In genomic region chr9:131862261-131862660, GRCh38 we compare ENCODE assay signal across 17 cellular contexts.
A peak's percentile ranks its signal among the peaks of the same experiment; 100 is the strongest.
DNase-seq lines count a peak whose midpoint lies in the region; FAIRE-seq and TF ChIP-seq lines count a peak whose summit lies in the region.
"Had no signal": no experiment of that assay in that cellular context is flagged by ENCODE, and none has a peak within 500 bp of the region (broad histone marks: within the 10 kb centered on the region; RNA-seq: fewer than 3 reads in every experiment).

No MANE protein-coding gene starts in this region.

- H3K9ac ChIP-seq in BLaER1 (peak overlapping the region; percentile 75), kidney (ENCODE audit: low read length in 2 of 2) (no peak overlapping the region)
- H3K9ac ChIP-seq in BLaER1 treated with 17β-estradiol and CSF1 and Interleukin-3, amounts not matched to agents 10 nM and 100 nM: peak overlapping the region in 6 of 11 experiments; percentile 18 to 67 (median 33); a peak in 9 of 22 replicates
- H3K9ac ChIP-seq: GM23248 had no signal

- H3K4me1 ChIP-seq in BLaER1 (peaks cover 84% of the 10 kb centered on the region), kidney (ENCODE audit: control insufficient read depth in 1 of 2, insufficient read depth in 1 of 2, low read depth in 1 of 2, low read length in 2 of 2) (no peaks in the 10 kb centered on the region)
- H3K4me1 ChIP-seq in BLaER1 treated with 17β-estradiol and CSF1 and Interleukin-3, amounts not matched to agents 10 nM and 100 nM: peaks cover 26 to 79% (median 74%) of the 10 kb centered on the region in 10 experiments

- DNase-seq in kidney: peak; percentile 48
- DNase-seq in posterior vena cava (ENCODE audit: low spot score): peak; percentile 59
- no peak for DNase-seq in globus pallidus (ENCODE audit: low spot score)
- DNase-seq in SW 1271 (lab: John Stamatoyannopoulos, UW): no peak
- DNase-seq: Calu3; CD4-positive, alpha-beta T cell; CD8-positive, alpha-beta memory T cell; DND-41; GM23248; H7; HCEC 1CT had no signal

- intact Hi-C loops in kidney (cut with DNase I): no loop called here
- intact Hi-C loops in posterior vena cava (cut with DNase I): no loop called here

- no peaks in the 10 kb centered on the region for H3K27me3 ChIP-seq in BLaER1
- H3K27me3 ChIP-seq in BLaER1 treated with 17β-estradiol and CSF1 and Interleukin-3, amounts not matched to agents 10 nM and 100 nM: no peaks in the 10 kb centered on the region

- TF ChIP-seq CTCF in kidney (IDR thresholded peaks at IDR 0.05; ENCODE audit: borderline replicate concordance, extremely low read depth, insufficient read depth): no peak

- peaks cover 14% of the 10 kb centered on the region for H3K36me3 ChIP-seq in BLaER1
- peaks cover 8 to 22% (median 14%) of the 10 kb centered on the region in 11 experiments; a peak in 16 of 22 replicates for H3K36me3 ChIP-seq in BLaER1 treated with 17β-estradiol and CSF1 and Interleukin-3, amounts not matched to agents 10 nM and 100 nM
- H3K36me3 ChIP-seq in kidney (ENCODE audit: control insufficient read depth in 1 of 2, insufficient read depth in 2 of 2, low read length in 2 of 2): peaks cover 5% of the 10 kb centered on the region in 2 donors

- no peak for FAIRE-seq in kidney (lab: Jason Lieb, UNC)
- FAIRE-seq: G401.6, GM12892, GM19239, H1 had no signal

- H4K20me1 ChIP-seq in BLaER1: no peaks in the 10 kb centered on the region
- H4K20me1 ChIP-seq in BLaER1 treated with 17β-estradiol and CSF1 and Interleukin-3, amounts not matched to agents 10 nM and 100 nM: peaks cover 0 to 23% (median 0%) of the 10 kb centered on the region in 11 experiments; a peak in 2 of 22 replicates

- no peaks in the 10 kb centered on the region for H3K9me3 ChIP-seq in BLaER1
- no peaks in the 10 kb centered on the region for H3K9me3 ChIP-seq in BLaER1 treated with 17β-estradiol and CSF1 and Interleukin-3, amounts not matched to agents 10 nM and 100 nM (replicated peaks in 1 of 11)
- no peaks in the 10 kb centered on the region for H3K9me3 ChIP-seq in kidney (ENCODE audit: control insufficient read depth in 1 of 2, low read length in 2 of 2)

- H3K4me2 ChIP-seq in BLaER1: peak overlapping the region; percentile 89
- H3K4me2 ChIP-seq in BLaER1 treated with 17β-estradiol and CSF1 and Interleukin-3, amounts not matched to agents 10 nM and 100 nM: peak overlapping the region in 10 of 11 experiments; percentile 64 to 96 (median 75); a peak in 20 of 22 replicates

- H3K4me3 ChIP-seq in BLaER1 (peak overlapping the region; percentile 17; the same call in 1 of the 2 replicates), kidney (ENCODE audit: low read length in 2 of 2) (no peak overlapping the region)
- H3K4me3 ChIP-seq in BLaER1 treated with 17β-estradiol and CSF1 and Interleukin-3, amounts not matched to agents 10 nM and 100 nM: no peak overlapping the region
- H3K4me3 ChIP-seq: GM23248 had no signal

- peak overlapping the region; percentile 94 for H3K27ac ChIP-seq in BLaER1
- H3K27ac ChIP-seq in BLaER1 treated with 17β-estradiol and CSF1 and Interleukin-3, amounts not matched to agents 10 nM and 100 nM: peak overlapping the region in 6 of 11 experiments; percentile 35 to 72 (median 68); a peak in 13 of 22 replicates
- H3K27ac ChIP-seq in kidney (ENCODE audit: low read depth in 2 of 2, low read length in 2 of 2): no peak overlapping the region
- H3K27ac ChIP-seq: GM23248 had no signal

Comparison
In these comparisons a context has a peak if more than half of its experiments do, and no peak if none do; other contexts are left out.
1. H3K27ac ChIP-seq: peak in BLaER1 (single experiment) and BLaER1 treated with 17β-estradiol and CSF1 and Interleukin-3, amounts not matched to agents 10 nM and 100 nM (6 of 11); none in kidney (0 of 2).
2. H3K9ac ChIP-seq: peak in BLaER1 (single experiment) and BLaER1 treated with 17β-estradiol and CSF1 and Interleukin-3, amounts not matched to agents 10 nM and 100 nM (6 of 11); none in kidney (0 of 2).
3. DNase-seq: peak in kidney (single experiment) and posterior vena cava (single experiment); none in globus pallidus (single experiment) and SW 1271 (0 of 2).